In genomic region chr12:110689002-110689600, GRCh38 we compare ENCODE assay signal across 8 cellular contexts. TPM values are rescaled to one million over a fixed set of nuclear protein-coding genes. Genes with fewer than 3 reads are reported as not detected.
A peak's percentile ranks its signal among the peaks of the same experiment; 100 is the strongest.
DNase-seq lines count a peak whose midpoint lies in the region; ATAC-seq lines count a peak whose summit lies in the region.

TSS of gene HVCN1 (minus strand) at chr12:110689115. CDS start at chr12:110683245, 5,870 bp downstream.

- ATAC-seq in GM18498 (IDR thresholded peaks at IDR 0.05; ENCODE audit: unreplicated experiment) (peak; percentile 29), HG03064 (IDR thresholded peaks at IDR 0.05; ENCODE audit: low read depth, unreplicated experiment) (peak; percentile 25), GM19397 (IDR thresholded peaks at IDR 0.05; ENCODE audit: unreplicated experiment) (no peak)

- DNase-seq in UCSD-AML1 (lab: John Stamatoyannopoulos, UW; ENCODE audit: unreplicated experiment) (peak; percentile 76), dermis blood vessel endothelial cell (peak; percentile 34), lung microvascular endothelial cell (ENCODE audit: low read depth in 2 of 2) (peak; percentile 13 to 46), cerebellum (ENCODE audit: low spot score) (no peak)
- peak; percentile 34 to 40 for DNase-seq in stimulated activated CD8-positive, alpha-beta memory T cell treated with anti-CD3 and anti-CD28 coated beads, Interleukin-7, amount 100 ng/mL, for 48 hours (ENCODE audit: extremely low read depth in 1 of 2, low read depth in 1 of 2)

RNA-seq across cellular contexts. Expression of gene HVCN1, which starts in this region (rescaled TPM):
- total RNA-seq in dermis blood vessel endothelial cell (5.0 and 6.1 TPM in 2 replicates), lung microvascular endothelial cell (2.2 and 5.0 TPM in 2 replicates), cerebellum (4.1 TPM)
